Comparison of ENCODE assay signal across 14 cellular contexts in genomic region chrX:55695227-55696018, GRCh38. TPM values are rescaled to one million over a fixed set of nuclear protein-coding genes. Genes with fewer than 3 reads are reported as not detected.
DNase-seq lines count a peak whose midpoint lies in the region; ATAC-seq and TF ChIP-seq lines count a peak whose summit lies in the region.
"Had no signal": no experiment of that assay in that cellular context is flagged by ENCODE, and none has a peak within 500 bp of the region (broad histone marks: within the 10 kb centered on the region; RNA-seq: fewer than 3 reads in every experiment).

No MANE protein-coding gene starts in this region.

- H3K9me3 ChIP-seq in CD8-positive, alpha-beta memory T cell (ENCODE audit: low read length): no peaks in the 10 kb centered on the region

- peak; percentile 30 for DNase-seq in activated naive CD4-positive, alpha-beta T cell treated with anti-CD3 and anti-CD28 coated beads, Interleukin-2, amount 10 ng/mL, durations not matched to agents 7 days and 5 days
- DNase-seq in activated naive CD4-positive, alpha-beta T cell treated with anti-CD3 and anti-CD28 coated beads, Interleukin-2, amount 50 U/mL, for 16 hours: no peak
- peak in 2 of 5 donors; percentile 29 to 60 for DNase-seq in CD8-positive, alpha-beta memory T cell
- peak; percentile 22 for DNase-seq in activated CD8-positive, alpha-beta T cell treated with anti-CD3 and anti-CD28 coated beads, Interleukin-2, amount 10 ng/mL, durations not matched to agents 7 days and 5 days
- DNase-seq in effector memory CD8-positive, alpha-beta T cell: no peak
- DNase-seq in stimulated activated CD4-positive, alpha-beta T cell treated with anti-CD3 and anti-CD28 coated beads, Interleukin-15, amount 100 ng/mL, for 24 hours: no peak
- no peak for DNase-seq in progenitor cell of endocrine pancreas (ENCODE audit: low spot score, unreplicated experiment)
- DNase-seq: DMS 273 treated with DMSO at 0.1 percent for 48 hours, IMR-90, NCI-H1417, NCI-H2029, NCI-H510A treated with DMSO at 0.1 percent for 48 hours had no signal

- H3K27me3 Mint-ChIP-seq in activated naive CD4-positive, alpha-beta T cell treated with anti-CD3 and anti-CD28 coated beads, Interleukin-2, amount 10 ng/mL, durations not matched to agents 7 days and 5 days: no peaks in the 10 kb centered on the region
- H3K27me3 Mint-ChIP-seq in CD8-positive, alpha-beta memory T cell: peaks cover 12 to 23% of the 10 kb centered on the region in 2 donors
- H3K27me3 Mint-ChIP-seq in activated CD8-positive, alpha-beta T cell treated with anti-CD3 and anti-CD28 coated beads, Interleukin-2, amount 10 ng/mL, durations not matched to agents 7 days and 5 days (ENCODE audit: low read depth): no peaks in the 10 kb centered on the region
- peaks cover 7 to 24% of the 10 kb centered on the region in 2 donors for H3K27me3 Mint-ChIP-seq in effector memory CD8-positive, alpha-beta T cell
- H3K27me3 Mint-ChIP-seq in progenitor cell of endocrine pancreas: no peaks in the 10 kb centered on the region

- no peak overlapping the region for H3K27ac ChIP-seq in CD8-positive, alpha-beta memory T cell (ENCODE audit: low read depth, low read length)

- TF ChIP-seq CTCF in progenitor cell of endocrine pancreas (IDR thresholded peaks at IDR 0.05; ENCODE audit: unreplicated experiment): no peak

- POLR2A ChIA-PET in CD8-positive, alpha-beta memory T cell (lab: Charles Lee): no interaction called here
- POLR2A ChIA-PET in activated CD8-positive, alpha-beta T cell treated with anti-CD3 and anti-CD28 coated beads, Interleukin-2, amount 10 ng/mL, durations not matched to agents 7 days and 5 days (lab: Charles Lee): no interaction called here

- peak; percentile 72 for ATAC-seq in activated CD8-positive, alpha-beta T cell treated with anti-CD3 and anti-CD28 coated beads, Interleukin-2, amount 10 ng/mL, durations not matched to agents 7 days and 5 days
- ATAC-seq in effector memory CD8-positive, alpha-beta T cell (replicated peaks): peak; percentile 31
- ATAC-seq: HCT116 had no signal

- CTCF ChIA-PET in activated naive CD4-positive, alpha-beta T cell treated with anti-CD3 and anti-CD28 coated beads, Interleukin-2, amount 10 ng/mL, durations not matched to agents 7 days and 5 days (lab: Charles Lee): no interaction called here
- CTCF ChIA-PET in CD8-positive, alpha-beta memory T cell (lab: Charles Lee): no interaction called here
- CTCF ChIA-PET in activated CD8-positive, alpha-beta T cell treated with anti-CD3 and anti-CD28 coated beads, Interleukin-2, amount 10 ng/mL, durations not matched to agents 7 days and 5 days (lab: Charles Lee): no interaction called here

- H3K9me3 Mint-ChIP-seq in activated naive CD4-positive, alpha-beta T cell treated with anti-CD3 and anti-CD28 coated beads, Interleukin-2, amount 10 ng/mL, durations not matched to agents 7 days and 5 days: peaks cover 3% of the 10 kb centered on the region
- peaks cover 0 to 6% (median 0%) of the 10 kb centered on the region in 5 donors for H3K9me3 Mint-ChIP-seq in CD8-positive, alpha-beta memory T cell
- H3K9me3 Mint-ChIP-seq in activated CD8-positive, alpha-beta T cell treated with anti-CD3 and anti-CD28 coated beads, Interleukin-2, amount 10 ng/mL, durations not matched to agents 7 days and 5 days (ENCODE audit: insufficient read depth): peaks cover 4% of the 10 kb centered on the region
- H3K9me3 Mint-ChIP-seq in effector memory CD8-positive, alpha-beta T cell: no peaks in the 10 kb centered on the region
- peaks cover 53% of the 10 kb centered on the region for H3K9me3 Mint-ChIP-seq in progenitor cell of endocrine pancreas (ENCODE audit: low read depth)

- peak overlapping the region; percentile 60 for H3K27ac Mint-ChIP-seq in activated naive CD4-positive, alpha-beta T cell treated with anti-CD3 and anti-CD28 coated beads, Interleukin-2, amount 10 ng/mL, durations not matched to agents 7 days and 5 days
- peak overlapping the region in 3 of 8 donors; percentile 19 to 68 (median 64) for H3K27ac Mint-ChIP-seq in CD8-positive, alpha-beta memory T cell
- H3K27ac Mint-ChIP-seq in activated CD8-positive, alpha-beta T cell treated with anti-CD3 and anti-CD28 coated beads, Interleukin-2, amount 10 ng/mL, durations not matched to agents 7 days and 5 days: peak overlapping the region; percentile 27
- no peak overlapping the region for H3K27ac Mint-ChIP-seq in effector memory CD8-positive, alpha-beta T cell
- no peak overlapping the region for H3K27ac Mint-ChIP-seq in progenitor cell of endocrine pancreas
- H3K27ac Mint-ChIP-seq: B cell had no signal

- H3K4me3 ChIP-seq in CD8-positive, alpha-beta memory T cell (ENCODE audit: low read length): peak overlapping the region; percentile 37

- peaks cover 1% of the 10 kb centered on the region for H3K36me3 Mint-ChIP-seq in activated naive CD4-positive, alpha-beta T cell treated with anti-CD3 and anti-CD28 coated beads, Interleukin-2, amount 10 ng/mL, durations not matched to agents 7 days and 5 days
- no peaks in the 10 kb centered on the region for H3K36me3 Mint-ChIP-seq in CD8-positive, alpha-beta memory T cell
- H3K36me3 Mint-ChIP-seq in activated CD8-positive, alpha-beta T cell treated with anti-CD3 and anti-CD28 coated beads, Interleukin-2, amount 10 ng/mL, durations not matched to agents 7 days and 5 days (ENCODE audit: low read depth): no peaks in the 10 kb centered on the region
- H3K36me3 Mint-ChIP-seq in effector memory CD8-positive, alpha-beta T cell (ENCODE audit: insufficient read depth): no peaks in the 10 kb centered on the region
- H3K36me3 Mint-ChIP-seq in progenitor cell of endocrine pancreas (ENCODE audit: insufficient read depth): peaks cover 2% of the 10 kb centered on the region

- H3K27me3 ChIP-seq in CD8-positive, alpha-beta memory T cell (ENCODE audit: insufficient read depth, low read length, poor library complexity, severe bottlenecking): no peaks in the 10 kb centered on the region

- peak overlapping the region; percentile 21 for H3K4me3 Mint-ChIP-seq in activated naive CD4-positive, alpha-beta T cell treated with anti-CD3 and anti-CD28 coated beads, Interleukin-2, amount 10 ng/mL, durations not matched to agents 7 days and 5 days
- peak overlapping the region in 5 of 7 donors; percentile 5 to 52 (median 37) for H3K4me3 Mint-ChIP-seq in CD8-positive, alpha-beta memory T cell
- peak overlapping the region; percentile 16 for H3K4me3 Mint-ChIP-seq in activated CD8-positive, alpha-beta T cell treated with anti-CD3 and anti-CD28 coated beads, Interleukin-2, amount 10 ng/mL, durations not matched to agents 7 days and 5 days
- no peak overlapping the region for H3K4me3 Mint-ChIP-seq in effector memory CD8-positive, alpha-beta T cell
- no peak overlapping the region for H3K4me3 Mint-ChIP-seq in progenitor cell of endocrine pancreas (ENCODE audit: low read depth)
- H3K4me3 Mint-ChIP-seq: B cell had no signal

- H3K36me3 ChIP-seq in CD8-positive, alpha-beta memory T cell (ENCODE audit: insufficient read depth, low read length): no peaks in the 10 kb centered on the region

- peaks cover 34% of the 10 kb centered on the region for H3K4me1 Mint-ChIP-seq in activated naive CD4-positive, alpha-beta T cell treated with anti-CD3 and anti-CD28 coated beads, Interleukin-2, amount 10 ng/mL, durations not matched to agents 7 days and 5 days
- H3K4me1 Mint-ChIP-seq in CD8-positive, alpha-beta memory T cell: peaks cover 11 to 22% (median 12%) of the 10 kb centered on the region in 3 donors
- H3K4me1 Mint-ChIP-seq in activated CD8-positive, alpha-beta T cell treated with anti-CD3 and anti-CD28 coated beads, Interleukin-2, amount 10 ng/mL, durations not matched to agents 7 days and 5 days (ENCODE audit: low read depth): peaks cover 24% of the 10 kb centered on the region
- H3K4me1 Mint-ChIP-seq in effector memory CD8-positive, alpha-beta T cell (ENCODE audit: low read depth in 2 of 2): no peaks in the 10 kb centered on the region
- no peaks in the 10 kb centered on the region for H3K4me1 Mint-ChIP-seq in progenitor cell of endocrine pancreas (ENCODE audit: low read depth)
- H3K4me1 Mint-ChIP-seq: B cell had no signal

- H3K4me1 ChIP-seq in CD8-positive, alpha-beta memory T cell (ENCODE audit: insufficient read depth, low read length): peaks cover 13% of the 10 kb centered on the region

RNA-seq across cellular contexts. Expression of gene RRAGB, which starts 22.1 kb away (rescaled TPM):
- 1 to 10 TPM; 6.8 to 7.8 TPM for total RNA-seq in CD8-positive, alpha-beta memory T cell
- 11.1 TPM for polyA plus RNA-seq in CD8-positive, alpha-beta memory T cell
- total RNA-seq in activated CD8-positive, alpha-beta T cell treated with anti-CD3 and anti-CD28 coated beads, Interleukin-2, amount 10 ng/mL, durations not matched to agents 7 days and 5 days: 1 to 10 TPM; 7.7 to 8.3 TPM
- 22.6 and 33.6 TPM in 2 replicates for total RNA-seq in progenitor cell of endocrine pancreas

Comparison
In these comparisons a context has a peak if more than half of its experiments do, and no peak if none do; other contexts are left out.
1. DNase-seq: peak in activated naive CD4-positive, alpha-beta T cell treated with anti-CD3 and anti-CD28 coated beads, Interleukin-2, amount 10 ng/mL, durations not matched to agents 7 days and 5 days (single experiment) and activated CD8-positive, alpha-beta T cell treated with anti-CD3 and anti-CD28 coated beads, Interleukin-2, amount 10 ng/mL, durations not matched to agents 7 days and 5 days (single experiment); none in activated naive CD4-positive, alpha-beta T cell treated with anti-CD3 and anti-CD28 coated beads, Interleukin-2, amount 50 U/mL, for 16 hours (single experiment), effector memory CD8-positive, alpha-beta T cell (0 of 3), stimulated activated CD4-positive, alpha-beta T cell treated with anti-CD3 and anti-CD28 coated beads, Interleukin-15, amount 100 ng/mL, for 24 hours (single experiment) and progenitor cell of endocrine pancreas (single experiment).
2. H3K27ac Mint-ChIP-seq: peak in activated naive CD4-positive, alpha-beta T cell treated with anti-CD3 and anti-CD28 coated beads, Interleukin-2, amount 10 ng/mL, durations not matched to agents 7 days and 5 days (single experiment) and activated CD8-positive, alpha-beta T cell treated with anti-CD3 and anti-CD28 coated beads, Interleukin-2, amount 10 ng/mL, durations not matched to agents 7 days and 5 days (single experiment); none in effector memory CD8-positive, alpha-beta T cell (0 of 2) and progenitor cell of endocrine pancreas (single experiment).
3. H3K4me3 Mint-ChIP-seq: peak in activated naive CD4-positive, alpha-beta T cell treated with anti-CD3 and anti-CD28 coated beads, Interleukin-2, amount 10 ng/mL, durations not matched to agents 7 days and 5 days (single experiment), CD8-positive, alpha-beta memory T cell (5 of 7) and activated CD8-positive, alpha-beta T cell treated with anti-CD3 and anti-CD28 coated beads, Interleukin-2, amount 10 ng/mL, durations not matched to agents 7 days and 5 days (single experiment); none in effector memory CD8-positive, alpha-beta T cell (0 of 2) and progenitor cell of endocrine pancreas (single experiment).